In genomic region chr9:137178201-137178938, GRCh38 we compare ENCODE assay signal across 1 cellular context.
TF ChIP-seq lines count a peak whose summit lies in the region.

No MANE protein-coding gene starts in this region.

TF ChIP-seq in IMR-90, 13 proteins besides CTCF, POLR2A, EP300 and RAD21 (continued from another document):
- TF ChIP-seq USF2 (IDR thresholded peaks at IDR 0.05; ENCODE audit: low read depth, low read length) (no peak), SMC3 (IDR thresholded peaks at IDR 0.05; ENCODE audit: low read depth, low read length) (no peak), FOS (IDR thresholded peaks at IDR 0.05; ENCODE audit: low read depth, low read length) (no peak), CHD1 (IDR thresholded peaks at IDR 0.05; ENCODE audit: low read depth, low read length) (no peak)
